21 cellular contexts compared by ENCODE assay signal in genomic region chr10:33209777-33210176, GRCh38.
DNase-seq lines count a peak whose midpoint lies in the region; FAIRE-seq and TF ChIP-seq lines count a peak whose summit lies in the region.
"Had no signal": no experiment of that assay in that cellular context is flagged by ENCODE, and none has a peak within 500 bp of the region (broad histone marks: within the 10 kb centered on the region; RNA-seq: fewer than 3 reads in every experiment).

No MANE protein-coding gene starts in this region.

- H3K36me3 ChIP-seq in ACC112 (ENCODE audit: insufficient read depth, low read length) (peaks cover 80% of the 10 kb centered on the region), osteoblast (ENCODE audit: insufficient read depth, low read length) (peaks cover 78% of the 10 kb centered on the region), endodermal cell (ENCODE audit: control insufficient read depth, insufficient read depth, low read length) (peaks cover 90% of the 10 kb centered on the region)

- no peaks in the 10 kb centered on the region for H4K20me1 ChIP-seq in osteoblast (ENCODE audit: insufficient read depth, low read length)

- H3K27ac ChIP-seq in ACC112 (ENCODE audit: low read depth, low read length) (peak overlapping the region; percentile 92; the same call in 1 of the 2 replicates), osteoblast (ENCODE audit: low read depth, low read length) (peak overlapping the region; percentile 89), endodermal cell (ENCODE audit: low read depth, low read length) (no peak overlapping the region)
- H3K27ac ChIP-seq: C4-2B had no signal

- H3K9me3 Mint-ChIP-seq in endodermal cell, result peaks cover 3% of the 10 kb centered on the region
- H3K9me3 Mint-ChIP-seq: CD4-positive, alpha-beta memory T cell had no signal

- no peak overlapping the region for H3K9ac ChIP-seq in endodermal cell (ENCODE audit: extremely low read depth, low read length, poor library complexity, severe bottlenecking)
- H3K9ac ChIP-seq: GM23248 had no signal

- peaks cover 11% of the 10 kb centered on the region for H3K4me1 Mint-ChIP-seq in endodermal cell

- no peak overlapping the region for H3K4me3 ChIP-seq in ACC112 (ENCODE audit: low read depth, low read length)
- H3K4me3 ChIP-seq in osteoblast (ENCODE audit: insufficient read depth, low read length), result no peak overlapping the region
- H3K4me3 ChIP-seq in endodermal cell (ENCODE audit: low read length), result no peak overlapping the region
- H3K4me3 ChIP-seq: GM23248 had no signal

- no peak overlapping the region for H3K4me3 Mint-ChIP-seq in endodermal cell
- H3K4me3 Mint-ChIP-seq: CD4-positive, alpha-beta memory T cell; IgD-negative memory B cell had no signal

- H3K27ac Mint-ChIP-seq in endodermal cell, result no peak overlapping the region
- H3K27ac Mint-ChIP-seq: CD4-positive, alpha-beta memory T cell; IgD-negative memory B cell had no signal

- peaks cover 45% of the 10 kb centered on the region for H3K36me3 Mint-ChIP-seq in endodermal cell (ENCODE audit: low read depth)
- H3K36me3 Mint-ChIP-seq: CD4-positive, alpha-beta memory T cell; IgD-negative memory B cell had no signal

- WGBS in endodermal cell (ENCODE audit: insufficient coverage in 1 of 2, insufficient read length in 1 of 2), 2 experiments, result 97 to 100% methylated on average over 2 to 3 of the region's 3 CpGs

- H3K27me3 ChIP-seq in ACC112 (ENCODE audit: insufficient read depth, low read length) (no peaks in the 10 kb centered on the region), osteoblast (ENCODE audit: insufficient read depth, low read length) (no peaks in the 10 kb centered on the region), endodermal cell (ENCODE audit: control insufficient read depth, insufficient read depth, low read length, poor library complexity, severe bottlenecking) (no peaks in the 10 kb centered on the region)
- H3K27me3 ChIP-seq: BE2C had no signal

- H3K27me3 Mint-ChIP-seq in endodermal cell (ENCODE audit: insufficient read depth), result peaks cover 3% of the 10 kb centered on the region
- H3K27me3 Mint-ChIP-seq: CD4-positive, alpha-beta memory T cell had no signal

- no peak overlapping the region for H3K4me2 ChIP-seq in osteoblast (ENCODE audit: insufficient read depth, low read length)

- TF ChIP-seq CTCF in osteoblast (IDR thresholded peaks at IDR 0.05; ENCODE audit: extremely low read depth, low read depth, low read length), result no peak
- TF ChIP-seq CTCF in endodermal cell (conservative IDR thresholded peaks at IDR 0.05), result no peak

- no peaks in the 10 kb centered on the region for H3K9me3 ChIP-seq in osteoblast (ENCODE audit: low read depth, low read length)
- H3K9me3 ChIP-seq in endodermal cell (ENCODE audit: control insufficient read depth, low read length), result no peaks in the 10 kb centered on the region
- H3K9me3 ChIP-seq: BE2C had no signal

- peak; percentile 62 for DNase-seq in M059J (ENCODE audit: low read depth)
- peak; percentile 31 for DNase-seq in RPMI7951 (ENCODE audit: low read depth)
- no peak for DNase-seq in osteoblast (ENCODE audit: insufficient read length, low spot score, missing footprints)
- no peak for DNase-seq in NCI-H2196 (lab: John Stamatoyannopoulos, UW; ENCODE audit: unreplicated experiment)
- no peak for DNase-seq in GM19239 (ENCODE audit: insufficient read length, low spot score)
- DNase-seq in endodermal cell, result no peak
- DNase-seq: BE2C; CD4-positive, alpha-beta memory T cell; COR-L47; DMS153; DMS79 treated with DMSO at 0.1 percent for 48 hours; EL; GM23248 had no signal

- no peak overlapping the region for H2AFZ ChIP-seq in ACC112 (ENCODE audit: low read length, unreplicated experiment)
- H2AFZ ChIP-seq in osteoblast (ENCODE audit: low read length), result no peak overlapping the region
- H2AFZ ChIP-seq: GM23248 had no signal

- H3K4me1 ChIP-seq in ACC112 (ENCODE audit: control insufficient read depth, insufficient read depth, low read length, unreplicated experiment) (peaks cover 36% of the 10 kb centered on the region), osteoblast (ENCODE audit: insufficient read depth, low read length) (peaks cover 29% of the 10 kb centered on the region), endodermal cell (ENCODE audit: control insufficient read depth, insufficient read depth, low read length) (no peaks in the 10 kb centered on the region)
- H3K4me1 ChIP-seq: BE2C had no signal

- H3K79me2 ChIP-seq in ACC112 (ENCODE audit: control insufficient read depth, insufficient read depth, low read length, unreplicated experiment) (peaks cover 15% of the 10 kb centered on the region), osteoblast (ENCODE audit: insufficient read depth, low read length) (peaks cover 20% of the 10 kb centered on the region)

- no peak for FAIRE-seq in GM19239 (lab: Jason Lieb, UNC)
- FAIRE-seq: A204.1, D721Med, G401.6, GM12892, H54 had no signal

Comparison
In these comparisons a context has a peak if more than half of its experiments do, and no peak if none do; other contexts are left out.
1. DNase-seq: peak in M059J (single experiment) and RPMI7951 (single experiment); none in osteoblast (single experiment), NCI-H2196 (single experiment), GM19239 (single experiment) and endodermal cell (single experiment).